19 cellular contexts compared by ENCODE assay signal in genomic region chr15:41476416-41477048, GRCh38. TPM values are rescaled to one million over a fixed set of nuclear protein-coding genes. Genes with fewer than 3 reads are reported as not detected.
DNase-seq lines count a peak whose midpoint lies in the region; ATAC-seq and TF ChIP-seq lines count a peak whose summit lies in the region.
"Had no signal": no experiment of that assay in that cellular context is flagged by ENCODE, and none has a peak within 500 bp of the region (broad histone marks: within the 10 kb centered on the region; RNA-seq: fewer than 3 reads in every experiment).

No MANE protein-coding gene starts in this region.

- H3K9me3 ChIP-seq in SJSA1 (replicated peaks): no peaks in the 10 kb centered on the region
- H3K9me3 ChIP-seq: prostate gland, upper lobe of left lung had no signal

- peaks cover 11% of the 10 kb centered on the region for H3K4me1 ChIP-seq in SJSA1 (replicated peaks)
- H3K4me1 ChIP-seq: prostate gland, upper lobe of left lung had no signal

- no peaks in the 10 kb centered on the region for H3K27me3 ChIP-seq in SJSA1 (replicated peaks)
- H3K27me3 ChIP-seq: upper lobe of left lung had no signal

- H3K27ac Mint-ChIP-seq in activated naive CD4-positive, alpha-beta T cell treated with anti-CD3 and anti-CD28 coated beads, Interleukin-2, amount 50 U/mL, for 72 hours: peak overlapping the region in 1 of 2 donors; percentile 69
- H3K27ac Mint-ChIP-seq in activated naive CD4-positive, alpha-beta T cell treated with anti-CD3 and anti-CD28 coated beads for 36 hours: no peak overlapping the region
- H3K27ac Mint-ChIP-seq: activated CD8-positive, alpha-beta memory T cell treated with anti-CD3 and anti-CD28 coated beads, Interleukin-2, amount 10 ng/mL, durations not matched to agents 7 days and 5 days; CD8-positive, alpha-beta T cell; nephron; stimulated activated naive B cell treated with anti-CD40 and anti-IgM and Interleukin-4, amounts not matched to agents 10 μg/mL and 1 μg/mL and 100 μg/mL, for 72 hours had no signal

- DNase-seq in activated naive CD4-positive, alpha-beta T cell treated with anti-CD3 and anti-CD28 coated beads, Interleukin-2, amount 50 U/mL, for 72 hours (ENCODE audit: low spot score in 2 of 2): no peak
- no peak for DNase-seq in activated naive CD4-positive, alpha-beta T cell treated with anti-CD3 and anti-CD28 coated beads for 36 hours
- DNase-seq in SJSA1 (ENCODE audit: low read depth in 1 of 2, low spot score in 2 of 2) (no peak), fibroblast of mammary gland (ENCODE audit: low read depth) (peak; percentile 57), skeletal muscle cell (ENCODE audit: low read depth) (peak; percentile 14), NCI-H1417 (lab: John Stamatoyannopoulos, UW) (no peak)
- DNase-seq in stimulated activated CD4-positive, alpha-beta T cell treated with anti-CD3 and anti-CD28 coated beads, Interleukin-4, amount 100 ng/mL, for 24 hours: no peak
- DNase-seq: activated CD4-positive, CD25-positive, alpha-beta regulatory T cell treated with anti-CD3 and anti-CD28 coated beads, Interleukin-2, amount 50 U/mL, for 72 hours; activated CD8-positive, alpha-beta memory T cell treated with anti-CD3 and anti-CD28 coated beads, Interleukin-2, amount 10 ng/mL, durations not matched to agents 7 days and 5 days; activated gamma-delta T cell; CD8-positive, alpha-beta T cell; NCI-H146; NCI-H2171 treated with DMSO at 0.1 percent for 48 hours; stimulated activated naive B cell treated with anti-CD40 and anti-IgM and Interleukin-4, amounts not matched to agents 10 μg/mL and 1 μg/mL and 100 μg/mL, for 72 hours; upper lobe of left lung had no signal

- peaks cover 8% of the 10 kb centered on the region for H3K4me1 Mint-ChIP-seq in activated naive CD4-positive, alpha-beta T cell treated with anti-CD3 and anti-CD28 coated beads for 36 hours (ENCODE audit: low read depth)
- H3K4me1 Mint-ChIP-seq: stimulated activated naive B cell treated with anti-CD40 and anti-IgM and Interleukin-4, amounts not matched to agents 10 μg/mL and 1 μg/mL and 100 μg/mL, for 72 hours had no signal

- no peak overlapping the region for H3K4me3 Mint-ChIP-seq in activated naive CD4-positive, alpha-beta T cell treated with anti-CD3 and anti-CD28 coated beads for 36 hours
- H3K4me3 Mint-ChIP-seq: activated CD8-positive, alpha-beta memory T cell treated with anti-CD3 and anti-CD28 coated beads, Interleukin-2, amount 10 ng/mL, durations not matched to agents 7 days and 5 days; CD8-positive, alpha-beta T cell; nephron; stimulated activated naive B cell treated with anti-CD40 and anti-IgM and Interleukin-4, amounts not matched to agents 10 μg/mL and 1 μg/mL and 100 μg/mL, for 72 hours had no signal

- peaks cover 12 to 24% of the 10 kb centered on the region in 2 donors for H3K36me3 Mint-ChIP-seq in activated naive CD4-positive, alpha-beta T cell treated with anti-CD3 and anti-CD28 coated beads, Interleukin-2, amount 50 U/mL, for 72 hours
- peaks cover 48% of the 10 kb centered on the region for H3K36me3 Mint-ChIP-seq in activated naive CD4-positive, alpha-beta T cell treated with anti-CD3 and anti-CD28 coated beads for 36 hours (ENCODE audit: low read depth)

- no peaks in the 10 kb centered on the region for H3K9me3 Mint-ChIP-seq in activated naive CD4-positive, alpha-beta T cell treated with anti-CD3 and anti-CD28 coated beads, Interleukin-2, amount 50 U/mL, for 72 hours
- no peaks in the 10 kb centered on the region for H3K9me3 Mint-ChIP-seq in activated naive CD4-positive, alpha-beta T cell treated with anti-CD3 and anti-CD28 coated beads for 36 hours
- H3K9me3 Mint-ChIP-seq: CD8-positive, alpha-beta T cell; nephron; stimulated activated naive B cell treated with anti-CD40 and anti-IgM and Interleukin-4, amounts not matched to agents 10 μg/mL and 1 μg/mL and 100 μg/mL, for 72 hours had no signal

- H3K36me3 ChIP-seq in SJSA1: peaks cover 94% of the 10 kb centered on the region

- CTCF ChIA-PET in activated naive CD4-positive, alpha-beta T cell treated with anti-CD3 and anti-CD28 coated beads for 36 hours (lab: Charles Lee): interaction anchor here (3.1 kb wide), 1 partner anchor 10 kb away, joined by 13 read pairs; no protein-coding TSS in a partner anchor

- no peak for TF ChIP-seq CTCF in fibroblast of mammary gland (conservative IDR thresholded peaks at IDR 0.05; ENCODE audit: control insufficient read depth, insufficient read depth, low read depth, low read length)

- intact Hi-C loops in activated naive CD4-positive, alpha-beta T cell treated with anti-CD3 and anti-CD28 coated beads for 36 hours (cut with micrococcal nuclease): no loop called here

- H3K4me3 ChIP-seq in SJSA1 (no peak overlapping the region), fibroblast of mammary gland (ENCODE audit: control insufficient read depth, low read depth, low read length) (no peak overlapping the region), skeletal muscle cell (ENCODE audit: low read depth, low read length) (no peak overlapping the region)
- H3K4me3 ChIP-seq: prostate gland, upper lobe of left lung had no signal

- peak overlapping the region; percentile 80 for H3K27ac ChIP-seq in SJSA1
- H3K27ac ChIP-seq: prostate gland, upper lobe of left lung had no signal

- peak; percentile 18 to 36 for ATAC-seq in activated naive CD4-positive, alpha-beta T cell treated with anti-CD3 and anti-CD28 coated beads, Interleukin-2, amount 50 U/mL, for 72 hours
- no peak for ATAC-seq in HG03097 (IDR thresholded peaks at IDR 0.05; ENCODE audit: low FRiP score, unreplicated experiment)
- ATAC-seq: activated CD8-positive, alpha-beta memory T cell treated with anti-CD3 and anti-CD28 coated beads, Interleukin-2, amount 10 ng/mL, durations not matched to agents 7 days and 5 days; CD8-positive, alpha-beta T cell had no signal

- H3K27me3 Mint-ChIP-seq in activated naive CD4-positive, alpha-beta T cell treated with anti-CD3 and anti-CD28 coated beads for 36 hours (ENCODE audit: low read depth): no peaks in the 10 kb centered on the region
- H3K27me3 Mint-ChIP-seq: activated CD8-positive, alpha-beta memory T cell treated with anti-CD3 and anti-CD28 coated beads, Interleukin-2, amount 10 ng/mL, durations not matched to agents 7 days and 5 days; stimulated activated naive B cell treated with anti-CD40 and anti-IgM and Interleukin-4, amounts not matched to agents 10 μg/mL and 1 μg/mL and 100 μg/mL, for 72 hours had no signal

RNA-seq across cellular contexts. Expression of gene ITPKA, which starts 17.1 kb away (rescaled TPM):
- total RNA-seq in activated naive CD4-positive, alpha-beta T cell treated with anti-CD3 and anti-CD28 coated beads, Interleukin-2, amount 50 U/mL, for 72 hours: 1 to 10 TPM; 1.2 to 7.1 TPM
- total RNA-seq in activated naive CD4-positive, alpha-beta T cell treated with anti-CD3 and anti-CD28 coated beads for 36 hours: 1 to 10 TPM; 1.0 to 1.7 TPM
- total RNA-seq in SJSA1 (2014; rRNA removed; shearing (Covaris generic)): 4.4 and 5.7 TPM in 2 replicates

RNA-seq across cellular contexts. Expression of gene LTK, which starts 37.1 kb away (rescaled TPM):
- total RNA-seq in activated naive CD4-positive, alpha-beta T cell treated with anti-CD3 and anti-CD28 coated beads, Interleukin-2, amount 50 U/mL, for 72 hours: under 1 TPM; 0.20 to 0.51 TPM
- total RNA-seq in activated naive CD4-positive, alpha-beta T cell treated with anti-CD3 and anti-CD28 coated beads for 36 hours: not detected
- 0.24 and 0.31 TPM in 2 replicates for total RNA-seq in SJSA1 (2014; rRNA removed; shearing (Covaris generic))
- total RNA-seq: M059J had no signal

RNA-seq across cellular contexts. Expression of gene RTF1, which starts 59.6 kb away (rescaled TPM):
- total RNA-seq in activated naive CD4-positive, alpha-beta T cell treated with anti-CD3 and anti-CD28 coated beads, Interleukin-2, amount 50 U/mL, for 72 hours: 10 to 100 TPM; 26.3 to 29.4 TPM
- total RNA-seq in activated naive CD4-positive, alpha-beta T cell treated with anti-CD3 and anti-CD28 coated beads for 36 hours: 10 to 100 TPM; 18.7 to 19.5 TPM
- 26.0 and 34.9 TPM in 2 replicates for total RNA-seq in SJSA1 (2014; rRNA removed; shearing (Covaris generic))

Comparison
In these comparisons a context has a peak if more than half of its experiments do, and no peak if none do; other contexts are left out.
1. DNase-seq: peak in fibroblast of mammary gland (single experiment) and skeletal muscle cell (single experiment); none in activated naive CD4-positive, alpha-beta T cell treated with anti-CD3 and anti-CD28 coated beads, Interleukin-2, amount 50 U/mL, for 72 hours (0 of 2), activated naive CD4-positive, alpha-beta T cell treated with anti-CD3 and anti-CD28 coated beads for 36 hours (single experiment), SJSA1 (0 of 2), stimulated activated CD4-positive, alpha-beta T cell treated with anti-CD3 and anti-CD28 coated beads, Interleukin-4, amount 100 ng/mL, for 24 hours (single experiment) and NCI-H1417 (0 of 3).